ENCODE assay signal across 8 cellular contexts in the genomic region with DNA sequence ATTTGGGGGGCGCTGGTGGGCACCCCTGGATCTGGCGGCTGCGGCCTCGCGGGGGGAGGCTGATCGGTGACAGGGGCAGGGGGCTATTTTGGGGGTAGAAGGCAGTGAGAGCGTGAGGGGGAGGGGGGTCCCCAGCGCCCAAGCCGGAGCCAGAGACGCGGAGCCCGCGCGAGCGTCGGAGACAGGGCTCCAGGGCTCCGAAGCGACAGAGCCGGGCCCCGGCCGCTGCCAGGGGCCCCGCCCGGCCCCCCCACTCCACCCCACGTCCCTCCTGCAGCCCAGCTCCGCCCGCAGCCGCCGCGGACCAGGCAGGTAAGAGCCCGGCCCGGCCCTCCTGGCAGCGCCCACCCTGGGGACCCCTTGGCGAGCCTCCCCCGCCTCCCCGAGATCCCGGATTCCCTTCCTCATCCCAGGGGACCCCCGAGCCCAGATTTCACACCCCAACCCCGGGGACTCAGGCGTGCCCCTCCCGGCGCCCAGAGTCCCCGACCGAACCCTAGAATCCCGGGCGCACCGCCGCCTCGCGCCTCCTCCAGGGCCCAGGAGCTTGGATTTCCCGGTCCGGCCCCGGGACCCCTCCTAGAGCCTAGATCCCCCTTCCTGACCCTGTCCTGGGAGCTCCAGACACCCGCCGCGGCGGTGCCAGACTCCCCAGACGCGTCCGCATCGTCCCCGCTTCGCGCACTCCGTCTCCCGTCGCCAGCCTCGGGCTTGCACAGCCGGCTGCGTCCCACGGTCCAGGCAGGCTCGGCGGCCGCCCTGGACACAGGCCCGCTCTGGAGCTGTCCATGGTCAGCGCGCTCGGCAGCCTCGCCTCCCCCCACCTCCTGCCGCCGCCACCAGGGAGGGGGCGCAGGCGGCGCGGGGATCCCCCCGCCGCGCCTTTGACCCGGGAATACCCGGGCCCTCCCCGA. TPM values are rescaled to one million over a fixed set of nuclear protein-coding genes. Genes with fewer than 3 reads are reported as not detected.
DNase-seq lines count a peak whose midpoint lies in the region; ATAC-seq and TF ChIP-seq lines count a peak whose summit lies in the region.

A gene (plus strand): TSS at position 134 of the 914 bp plus-strand sequence. CDS start 8,330 bp downstream, outside the sequence.

- H3K36me3 ChIP-seq in Karpas-422 (ENCODE audit: insufficient read depth, low read length) (no peaks in the 10 kb centered on the region), neuronal stem cell (replicated peaks in 1 of 2; ENCODE audit: control insufficient read depth in 2 of 2, insufficient read depth in 2 of 2, low read length in 2 of 2) (no peaks in the 10 kb centered on the region)

- no peaks in the 10 kb centered on the region for H4K20me1 ChIP-seq in Karpas-422 (ENCODE audit: insufficient read depth, low read depth, low read length)

- DNase-seq in COR-L47 (lab: John Stamatoyannopoulos, UW) (peak; percentile 21), Karpas-422 (no peak), glutamatergic neuron (peak; percentile 74), neuronal stem cell (ENCODE audit: low spot score) (peak; percentile 68), SK-N-DZ (ENCODE audit: low spot score) (no peak), NCI-H1105 treated with DMSO at 0.1 percent for 48 hours (lab: John Stamatoyannopoulos, UW) (no peak)

- H3K4ac ChIP-seq in neuronal stem cell (ENCODE audit: low read length): no peak within 1 kb of the TSS

- peaks cover 28% of the 10 kb centered on the region for H3K4me1 Mint-ChIP-seq in activated naive CD8-positive, alpha-beta T cell (ENCODE audit: low read depth)
- H3K4me1 Mint-ChIP-seq in glutamatergic neuron (ENCODE audit: low read depth, unreplicated experiment): peaks cover 23% of the 10 kb centered on the region

- H4K8ac ChIP-seq in neuronal stem cell (ENCODE audit: low read depth, low read length): no peak within 1 kb of the TSS

- no peaks in the 10 kb centered on the region for H3K9me3 ChIP-seq in Karpas-422 (ENCODE audit: low read length)
- H3K9me3 ChIP-seq in neuronal stem cell (replicated peaks in 1 of 2; ENCODE audit: control insufficient read depth in 2 of 2, insufficient read depth in 1 of 2, low read depth in 1 of 2, low read length in 2 of 2): no peaks in the 10 kb centered on the region

- H3K4me3 ChIP-seq in Karpas-422 (ENCODE audit: low read length) (peak within 1 kb of the TSS; percentile 69), neuronal stem cell (ENCODE audit: low read length in 2 of 2) (peak within 1 kb of the TSS; percentile 87 to 96)

- no peak for ATAC-seq in GM18502 (IDR thresholded peaks at IDR 0.05; ENCODE audit: poor library complexity, unreplicated experiment)

- no peaks in the 10 kb centered on the region for H3K79me2 ChIP-seq in Karpas-422 (ENCODE audit: low read length)

- H2AFZ ChIP-seq in Karpas-422 (ENCODE audit: low read length): peak within 1 kb of the TSS; percentile 97; the same call in 1 of the 2 replicates
- H2AFZ ChIP-seq in neuronal stem cell (ENCODE audit: low read length): peak within 1 kb of the TSS; percentile 99

- H3K4me1 ChIP-seq in Karpas-422 (ENCODE audit: low read length): peaks cover 39% of the 10 kb centered on the region
- H3K4me1 ChIP-seq in neuronal stem cell (ENCODE audit: control insufficient read depth in 2 of 2, insufficient read depth in 1 of 2, low read depth in 1 of 2, low read length in 2 of 2): peaks cover 6 to 11% of the 10 kb centered on the region in 2 donors

- peak within 1 kb of the TSS; percentile 65 for H2BK15ac ChIP-seq in neuronal stem cell (ENCODE audit: low read length)

- H3K36me3 Mint-ChIP-seq in activated naive CD8-positive, alpha-beta T cell: no peaks in the 10 kb centered on the region
- peaks cover 12% of the 10 kb centered on the region for H3K36me3 Mint-ChIP-seq in glutamatergic neuron (ENCODE audit: unreplicated experiment)

- H3K27ac ChIP-seq in Karpas-422 (ENCODE audit: low read length) (peak within 1 kb of the TSS; percentile 5; the same call in 1 of the 2 replicates), neuronal stem cell (replicated peaks; ENCODE audit: low read length) (no peak within 1 kb of the TSS)

- H3K27me3 Mint-ChIP-seq in activated naive CD8-positive, alpha-beta T cell: no peaks in the 10 kb centered on the region
- H3K27me3 Mint-ChIP-seq in glutamatergic neuron (ENCODE audit: unreplicated experiment): peaks cover 23% of the 10 kb centered on the region

- no peak for TF ChIP-seq CTCF in glutamatergic neuron (IDR thresholded peaks at IDR 0.05; ENCODE audit: partially characterized antibody, unreplicated experiment)

- no peaks in the 10 kb centered on the region for H3K9me3 Mint-ChIP-seq in activated naive CD8-positive, alpha-beta T cell (ENCODE audit: low read depth)
- H3K9me3 Mint-ChIP-seq in glutamatergic neuron (ENCODE audit: unreplicated experiment): peaks cover 13% of the 10 kb centered on the region

- H2BK120ac ChIP-seq in neuronal stem cell (ENCODE audit: low read depth, low read length): no peak within 1 kb of the TSS

- H3K18ac ChIP-seq in neuronal stem cell (ENCODE audit: low read length): peak within 1 kb of the TSS; percentile 97

- H3K9ac ChIP-seq in Karpas-422 (ENCODE audit: low read length) (peak within 1 kb of the TSS; percentile 80), neuronal stem cell (ENCODE audit: low read depth, low read length, poor library complexity) (peak within 1 kb of the TSS; percentile 91)

- H2BK5ac ChIP-seq in neuronal stem cell (ENCODE audit: low read length): no peak within 1 kb of the TSS

- peak within 1 kb of the TSS; percentile 11 for H2AK5ac ChIP-seq in neuronal stem cell (ENCODE audit: low read depth, low read length)

- H2BK12ac ChIP-seq in neuronal stem cell (ENCODE audit: low read length): peak within 1 kb of the TSS; percentile 84

- H3K4me2 ChIP-seq in Karpas-422 (ENCODE audit: low read depth, low read length, poor library complexity, severe bottlenecking) (peak within 1 kb of the TSS; percentile 83), neuronal stem cell (ENCODE audit: insufficient read depth, low read length, poor library complexity, severe bottlenecking) (peak within 1 kb of the TSS; percentile 97)

- H3K9me2 ChIP-seq in Karpas-422 (replicated peaks; ENCODE audit: insufficient read depth, low read length): no peaks in the 10 kb centered on the region

- peak within 1 kb of the TSS; percentile 87 for H3K27ac Mint-ChIP-seq in activated naive CD8-positive, alpha-beta T cell
- peak within 1 kb of the TSS; percentile 86 for H3K27ac Mint-ChIP-seq in glutamatergic neuron (ENCODE audit: unreplicated experiment)

- H3K79me1 ChIP-seq in neuronal stem cell (ENCODE audit: low read depth, low read length): peaks cover 3% of the 10 kb centered on the region

- H3K23ac ChIP-seq in neuronal stem cell (ENCODE audit: low read depth, low read length, poor library complexity): peak within 1 kb of the TSS; percentile 95

- peak within 1 kb of the TSS; percentile 89 for H3K4me3 Mint-ChIP-seq in activated naive CD8-positive, alpha-beta T cell
- H3K4me3 Mint-ChIP-seq in glutamatergic neuron (ENCODE audit: unreplicated experiment): peak within 1 kb of the TSS; percentile 93

- peak within 1 kb of the TSS; percentile 94 for H3K14ac ChIP-seq in neuronal stem cell (ENCODE audit: low read length)

- no peaks in the 10 kb centered on the region; the same call in 1 of the 2 replicates for H3K27me3 ChIP-seq in Karpas-422 (ENCODE audit: low read length)
- H3K27me3 ChIP-seq in neuronal stem cell (ENCODE audit: control insufficient read depth in 3 of 3, insufficient read depth in 3 of 3, low read depth in 1 of 3, low read length in 3 of 3): peaks cover 10 to 29% (median 25%) of the 10 kb centered on the region in 3 experiments

- WGBS in neuronal stem cell (ENCODE audit: extremely low coverage in 2 of 2, insufficient read length in 2 of 2, insufficient replicate concordance in 1 of 2), 2 donors: no CpG with 5 or more reads among the region's 90 CpGs

- no peak within 1 kb of the TSS for H4K91ac ChIP-seq in neuronal stem cell (ENCODE audit: low read depth, low read length, poor library complexity)

RNA-seq across cellular contexts. Expression of the gene that starts here (rescaled TPM):
- 5.4 and 7.9 TPM in 2 replicates for total RNA-seq in Karpas-422 (2014; rRNA removed; shearing (Covaris generic); ENCODE audit: low replicate concordance)
- total RNA-seq in glutamatergic neuron (ENCODE audit: unreplicated experiment): 104 TPM
- 10.5 TPM for polyA plus RNA-seq in neuronal stem cell (2013, experiment 1 of 2)
- polyA plus RNA-seq in neuronal stem cell (2013, experiment 2 of 2): 10.8 TPM
- 11.7 and 18.3 TPM in 2 replicates for polyA plus RNA-seq in SK-N-DZ (2014; cell fraction: cytosol; rRNA removed)
- polyA plus RNA-seq in SK-N-DZ (2014; cell fraction: nucleus; rRNA removed): 33.4 and 41.8 TPM in 2 replicates

Comparison
In these comparisons a context has a peak if more than half of its experiments do, and no peak if none do; other contexts are left out.
1. RNA of the gene that starts here (total RNA-seq): 104 TPM in glutamatergic neuron (single experiment); 5.4 to 7.9 TPM in Karpas-422; every median in the first group is over 10 times any median in the second.
2. DNase-seq: peak in COR-L47 (single experiment), glutamatergic neuron (single experiment) and neuronal stem cell (single experiment); none in Karpas-422 (single experiment), SK-N-DZ (single experiment) and NCI-H1105 treated with DMSO at 0.1 percent for 48 hours (single experiment).